25 cellular contexts compared by ENCODE assay signal in the genomic region with DNA sequence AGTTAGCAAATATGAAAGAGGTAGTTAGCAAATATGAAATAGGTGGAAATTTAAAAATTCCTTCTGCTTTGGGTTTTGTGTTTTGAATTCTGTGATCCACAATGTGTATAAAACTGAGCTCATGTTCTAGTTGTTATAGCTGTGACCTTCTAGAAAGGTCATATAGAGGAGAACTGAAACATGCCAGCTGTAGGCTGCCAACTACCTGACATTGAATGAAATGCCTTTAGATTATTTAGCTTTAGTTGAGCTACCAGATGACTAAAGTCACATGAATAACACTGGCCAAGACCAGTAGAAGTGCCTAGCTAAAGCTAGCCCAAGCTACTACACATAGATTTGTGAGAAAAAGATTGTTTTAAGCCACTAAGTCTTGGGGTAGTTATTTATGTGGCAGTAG.
DNase-seq lines count a peak whose midpoint lies in the region; ATAC-seq lines count a peak whose summit lies in the region.
"Had no signal": no experiment of that assay in that cellular context is flagged by ENCODE, and none has a peak within 500 bp of the region (broad histone marks: within the 10 kb centered on the region; RNA-seq: fewer than 3 reads in every experiment).

No MANE protein-coding gene starts in this region.

- intact Hi-C loops in head of caudate nucleus (cut with DNase I): no loop called here

- no peak overlapping the region for H3K4me3 Mint-ChIP-seq in stimulated activated naive B cell treated with anti-CD40 and anti-IgM and Interleukin-4, amounts not matched to agents 10 μg/mL and 1 μg/mL and 100 μg/mL, for 72 hours
- H3K4me3 Mint-ChIP-seq: B cell; CD14-positive monocyte; CD4-positive, alpha-beta memory T cell; CD4-positive, alpha-beta T cell; CD4-positive, CD25-positive, alpha-beta regulatory T cell; CD8-positive, alpha-beta memory T cell; CD8-positive, alpha-beta T cell had no signal

- peaks cover 0 to 11% of the 10 kb centered on the region in 2 donors for H3K27me3 Mint-ChIP-seq in stimulated activated naive B cell treated with anti-CD40 and anti-IgM and Interleukin-4, amounts not matched to agents 10 μg/mL and 1 μg/mL and 100 μg/mL, for 72 hours

- no peak for DNase-seq in stimulated activated naive B cell treated with anti-CD40 and anti-IgM and Interleukin-4, amounts not matched to agents 10 μg/mL and 1 μg/mL and 100 μg/mL, for 72 hours
- DNase-seq in head of caudate nucleus: no peak
- DNase-seq: 8988T; ACHN; AML-193; BE2C; C1 segment of cervical spinal cord; Caco-2; Calu3; CD4-positive, alpha-beta memory T cell; CD4-positive, alpha-beta T cell; CD4-positive, CD25-positive, alpha-beta regulatory T cell; CD8-positive, alpha-beta memory T cell; CD8-positive, alpha-beta T cell; COR-L47; DMS 273 treated with DMSO at 0.1 percent for 48 hours; DMS153; DMS53; DMS79; DMS79 treated with DMSO at 0.1 percent for 48 hours; DND-41; EL had no signal

- peak; percentile 74 to 87 for ATAC-seq in stimulated activated naive B cell treated with anti-CD40 and anti-IgM and Interleukin-4, amounts not matched to agents 10 μg/mL and 1 μg/mL and 100 μg/mL, for 72 hours (replicated peaks)
- ATAC-seq: A549; CD8-positive, alpha-beta T cell had no signal

- peaks cover 0 to 7% of the 10 kb centered on the region in 2 donors for H3K36me3 Mint-ChIP-seq in stimulated activated naive B cell treated with anti-CD40 and anti-IgM and Interleukin-4, amounts not matched to agents 10 μg/mL and 1 μg/mL and 100 μg/mL, for 72 hours
- H3K36me3 Mint-ChIP-seq: CD14-positive monocyte; CD4-positive, alpha-beta memory T cell; CD4-positive, CD25-positive, alpha-beta regulatory T cell; CD8-positive, alpha-beta memory T cell; CD8-positive, alpha-beta T cell had no signal

- peaks cover 1 to 9% of the 10 kb centered on the region in 2 donors for H3K4me1 Mint-ChIP-seq in stimulated activated naive B cell treated with anti-CD40 and anti-IgM and Interleukin-4, amounts not matched to agents 10 μg/mL and 1 μg/mL and 100 μg/mL, for 72 hours
- H3K4me1 Mint-ChIP-seq: B cell; CD4-positive, alpha-beta memory T cell; CD4-positive, CD25-positive, alpha-beta regulatory T cell; CD8-positive, alpha-beta memory T cell had no signal

- no peak overlapping the region for H3K27ac Mint-ChIP-seq in stimulated activated naive B cell treated with anti-CD40 and anti-IgM and Interleukin-4, amounts not matched to agents 10 μg/mL and 1 μg/mL and 100 μg/mL, for 72 hours
- H3K27ac Mint-ChIP-seq: B cell; CD14-positive monocyte; CD4-positive, alpha-beta memory T cell; CD4-positive, alpha-beta T cell; CD4-positive, CD25-positive, alpha-beta regulatory T cell; CD8-positive, alpha-beta memory T cell; CD8-positive, alpha-beta T cell had no signal

- H3K9me3 Mint-ChIP-seq in stimulated activated naive B cell treated with anti-CD40 and anti-IgM and Interleukin-4, amounts not matched to agents 10 μg/mL and 1 μg/mL and 100 μg/mL, for 72 hours: peaks cover 13 to 17% of the 10 kb centered on the region in 2 donors
- H3K9me3 Mint-ChIP-seq: CD4-positive, alpha-beta T cell had no signal
